In the genomic region with DNA sequence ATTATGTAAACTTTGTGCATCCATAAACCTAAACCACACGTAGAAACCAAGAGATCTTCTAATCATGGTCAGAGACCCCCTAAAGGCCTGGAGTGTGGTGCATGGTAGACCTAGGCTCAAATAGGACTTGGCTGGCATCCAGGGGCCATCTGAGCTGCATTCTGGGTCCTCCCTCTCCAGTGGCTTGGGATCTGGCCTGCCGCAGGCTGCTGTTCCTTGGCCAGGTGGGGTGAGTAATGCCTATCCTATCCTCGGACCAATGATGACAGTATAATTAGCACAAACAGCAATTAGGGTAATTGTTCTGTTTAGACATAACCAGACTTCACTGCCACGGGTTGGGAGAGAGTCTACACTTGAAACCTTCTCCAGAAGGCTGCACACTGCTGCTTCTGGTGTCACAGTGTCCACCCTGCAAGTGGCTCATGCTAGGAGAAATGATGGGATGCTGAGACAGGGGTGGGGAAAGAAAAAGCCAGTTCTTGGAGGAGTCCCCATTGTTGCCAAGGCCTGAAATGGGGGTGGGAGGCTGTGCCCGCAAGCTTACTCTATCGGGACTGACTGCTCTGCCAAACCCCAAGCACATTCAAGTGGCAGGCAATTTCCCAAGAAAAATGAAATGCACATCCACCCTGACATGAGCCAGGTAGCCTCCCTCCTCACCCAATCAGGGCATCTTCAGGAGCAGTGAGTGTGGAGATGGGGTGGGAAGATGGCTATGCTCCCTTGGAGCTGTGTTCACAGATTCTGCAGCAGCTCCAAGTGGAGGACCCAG, we compare ENCODE assay signal across 17 cellular contexts. TPM values are rescaled to one million over a fixed set of nuclear protein-coding genes. Genes with fewer than 3 reads are reported as not detected.
A peak's percentile ranks its signal among the peaks of the same experiment; 100 is the strongest.
DNase-seq lines count a peak whose midpoint lies in the region; TF ChIP-seq lines count a peak whose summit lies in the region.
"Had no signal": no experiment of that assay in that cellular context is flagged by ENCODE, and none has a peak within 500 bp of the region (broad histone marks: within the 10 kb centered on the region; RNA-seq: fewer than 3 reads in every experiment).

No MANE protein-coding gene starts in this region.

- H3K4me1 ChIP-seq in A673 (ENCODE audit: insufficient read depth, low read length, poor library complexity, severe bottlenecking) = peaks cover 73% of the 10 kb centered on the region
- no peaks in the 10 kb centered on the region for H3K4me1 ChIP-seq in H9 (ENCODE audit: insufficient read depth, low read length)
- peaks cover 3% of the 10 kb centered on the region for H3K4me1 ChIP-seq in endodermal cell (ENCODE audit: control insufficient read depth, insufficient read depth, low read length)

- H2BK120ac ChIP-seq in H9 (ENCODE audit: low read depth, low read length, poor library complexity, severe bottlenecking) = no peak overlapping the region

- H3K4ac ChIP-seq in H9 (ENCODE audit: low read depth, low read length) = no peak overlapping the region

- no peak overlapping the region for H3K56ac ChIP-seq in H9 (ENCODE audit: insufficient read length, low read depth, low read length)

- H2AK5ac ChIP-seq in H9 (ENCODE audit: insufficient read length, low read length) = no peak overlapping the region

- H3K4me3 Mint-ChIP-seq in H9 = no peak overlapping the region
- H3K4me3 Mint-ChIP-seq in endodermal cell = no peak overlapping the region
- no peak overlapping the region for H3K4me3 Mint-ChIP-seq in T-helper 2 cell treated with Interferon-gamma antibody and Interleukin-4, amounts not matched to agents 5 μg/mL and 100 μg/mL, for 36 hours
- no peak overlapping the region for H3K4me3 Mint-ChIP-seq in mesothelial cell of epicardium
- H3K4me3 Mint-ChIP-seq: CD4-positive, CD25-positive, alpha-beta regulatory T cell had no signal

- H3K36me3 ChIP-seq in A673 (ENCODE audit: insufficient read depth, low read length, poor library complexity, severe bottlenecking) = no peaks in the 10 kb centered on the region
- no peaks in the 10 kb centered on the region for H3K36me3 ChIP-seq in endodermal cell (ENCODE audit: control insufficient read depth, insufficient read depth, low read length)

- no TSS peak for BruUV-seq in A673 (replicated peaks; lab: Mats Ljungman, UMichigan)

- H3K4me1 Mint-ChIP-seq in H9 (peaks cover 5 to 9% of the 10 kb centered on the region in 2 experiments; a peak in 3 of 4 replicates), endodermal cell (no peaks in the 10 kb centered on the region), mesothelial cell of epicardium (peaks cover 33% of the 10 kb centered on the region)
- H3K4me1 Mint-ChIP-seq in T-helper 2 cell treated with Interferon-gamma antibody and Interleukin-4, amounts not matched to agents 5 μg/mL and 100 μg/mL, for 36 hours (ENCODE audit: low read depth) = no peaks in the 10 kb centered on the region
- H3K4me1 Mint-ChIP-seq: CD4-positive, CD25-positive, alpha-beta regulatory T cell had no signal

- no peak for TF ChIP-seq CTCF in A673 (conservative IDR thresholded peaks at IDR 0.05; ENCODE audit: low read depth, low read length)
- TF ChIP-seq CTCF in H9 (conservative IDR thresholded peaks at IDR 0.05) = no peak
- no peak for TF ChIP-seq CTCF in endodermal cell (conservative IDR thresholded peaks at IDR 0.05)
- no peak for TF ChIP-seq CTCF in mesothelial cell of epicardium (IDR thresholded peaks at IDR 0.05; ENCODE audit: unreplicated experiment)

- intact Hi-C loops in A673 (cut with micrococcal nuclease; ENCODE audit: unreplicated experiment) = no loop called here

- no peak overlapping the region for H4K5ac ChIP-seq in H9 (ENCODE audit: insufficient read length, low read depth, low read length)

- H3K79me2 ChIP-seq in H9 (ENCODE audit: insufficient read depth, low read length) = no peaks in the 10 kb centered on the region

- H3T11ph ChIP-seq in H9 (ENCODE audit: low read length) = no peak overlapping the region

- no peak overlapping the region for H2BK5ac ChIP-seq in H9 (ENCODE audit: insufficient read length, low read length)

- CTCF ChIA-PET in A673 (lab: Charles Lee) = no interaction called here

- no peaks in the 10 kb centered on the region for H3K9me3 Mint-ChIP-seq in H9
- H3K9me3 Mint-ChIP-seq in endodermal cell = no peaks in the 10 kb centered on the region
- no peaks in the 10 kb centered on the region for H3K9me3 Mint-ChIP-seq in T-helper 2 cell treated with Interferon-gamma antibody and Interleukin-4, amounts not matched to agents 5 μg/mL and 100 μg/mL, for 36 hours
- H3K9me3 Mint-ChIP-seq in mesothelial cell of epicardium = no peaks in the 10 kb centered on the region
- H3K9me3 Mint-ChIP-seq: CD4-positive, CD25-positive, alpha-beta regulatory T cell had no signal

- H2AFZ ChIP-seq in H9 (ENCODE audit: low read length) = no peak overlapping the region

- H4K91ac ChIP-seq in H9 (ENCODE audit: insufficient read length, low read depth, low read length) = no peak overlapping the region

- H3K27me3 ChIP-seq in A673 (replicated peaks; ENCODE audit: insufficient read depth, low read depth, low read length, poor library complexity) (no peaks in the 10 kb centered on the region), H9 (ENCODE audit: insufficient read depth, low read length) (no peaks in the 10 kb centered on the region), endodermal cell (ENCODE audit: control insufficient read depth, insufficient read depth, low read length, poor library complexity, severe bottlenecking) (peaks cover 13% of the 10 kb centered on the region)

- H3K4me2 ChIP-seq in H9 (ENCODE audit: insufficient read depth, insufficient read length, low read length) = no peak overlapping the region
- H3K4me2 ChIP-seq: KMS-11, SK-N-SH had no signal

- no peak overlapping the region for H3K9ac ChIP-seq in H9 (ENCODE audit: extremely low read depth, insufficient read length, low read length)
- H3K9ac ChIP-seq in endodermal cell (ENCODE audit: extremely low read depth, low read length, poor library complexity, severe bottlenecking) = no peak overlapping the region
- H3K9ac ChIP-seq: KMS-11, SK-N-SH had no signal

- H3K14ac ChIP-seq in H9 (ENCODE audit: insufficient read depth, low read length) = no peak overlapping the region

- H2BK15ac ChIP-seq in H9 (ENCODE audit: low read depth, low read length) = no peak overlapping the region

- WGBS in H9 (ENCODE audit: extremely low coverage, insufficient read length, low lambda C conversion rate) = no CpG with 5 or more reads among the region's 6 CpGs
- 91 to 92% methylated on average over 4 to 6 of the region's 6 CpGs for WGBS in endodermal cell (ENCODE audit: insufficient coverage in 1 of 2, insufficient read length in 1 of 2), 2 experiments

- peaks cover 37% of the 10 kb centered on the region for H3K27me3 Mint-ChIP-seq in H9 (ENCODE audit: low read depth)
- H3K27me3 Mint-ChIP-seq in endodermal cell (ENCODE audit: insufficient read depth) = peaks cover 12% of the 10 kb centered on the region
- peaks cover 11% of the 10 kb centered on the region for H3K27me3 Mint-ChIP-seq in T-helper 2 cell treated with Interferon-gamma antibody and Interleukin-4, amounts not matched to agents 5 μg/mL and 100 μg/mL, for 36 hours (ENCODE audit: low read depth)
- H3K27me3 Mint-ChIP-seq in mesothelial cell of epicardium (ENCODE audit: low read depth) = peaks cover 24% of the 10 kb centered on the region

- H2BK20ac ChIP-seq in H9 (ENCODE audit: low read depth, low read length, poor library complexity, severe bottlenecking) = no peak overlapping the region

- H3K18ac ChIP-seq in H9 (ENCODE audit: insufficient read length, low read depth, low read length) = no peak overlapping the region

- no peaks in the 10 kb centered on the region for H3K9me3 ChIP-seq in A673 (ENCODE audit: low read depth, low read length, poor library complexity, severe bottlenecking)
- no peaks in the 10 kb centered on the region for H3K9me3 ChIP-seq in H9 (ENCODE audit: control insufficient read depth, low read depth, low read length)
- H3K9me3 ChIP-seq in endodermal cell (ENCODE audit: control insufficient read depth, low read length) = no peaks in the 10 kb centered on the region
- H3K9me3 ChIP-seq: SK-N-SH had no signal

- DNase-seq in A673 (ENCODE audit: low spot score) = no peak
- peak; percentile 8 for DNase-seq in H9
- peak; percentile 16 for DNase-seq in NCI-H748 treated with DMSO at 0.1 percent for 48 hours (lab: John Stamatoyannopoulos, UW)
- DNase-seq in endodermal cell = peak; percentile 20
- no peak for DNase-seq in cerebellum (ENCODE audit: low spot score)
- no peak for DNase-seq in T-helper 2 cell treated with Interferon-gamma antibody and Interleukin-4, amounts not matched to agents 5 μg/mL and 100 μg/mL, for 36 hours (ENCODE audit: low spot score)
- DNase-seq in mesothelial cell of epicardium (ENCODE audit: low spot score in 2 of 2, unreplicated experiment in 2 of 2) = no peak
- DNase-seq: CD4-positive, CD25-positive, alpha-beta regulatory T cell; DMS153; IMR-90; NCI-H1092 treated with DMSO at 0.1 percent for 48 hours; NCI-H187 treated with DMSO at 0.1 percent for 48 hours; NCI-H2107; NCI-H774; SIG-M5; SK-N-SH had no signal

- H3K36me3 Mint-ChIP-seq in H9 (ENCODE audit: insufficient read depth in 1 of 3, low read depth in 3 of 3) (no peaks in the 10 kb centered on the region), endodermal cell (ENCODE audit: low read depth) (no peaks in the 10 kb centered on the region), mesothelial cell of epicardium (no peaks in the 10 kb centered on the region)
- H3K36me3 Mint-ChIP-seq in T-helper 2 cell treated with Interferon-gamma antibody and Interleukin-4, amounts not matched to agents 5 μg/mL and 100 μg/mL, for 36 hours (ENCODE audit: low read depth) = no peaks in the 10 kb centered on the region
- H3K36me3 Mint-ChIP-seq: CD4-positive, CD25-positive, alpha-beta regulatory T cell had no signal

- H3K4me3 ChIP-seq in A673 (ENCODE audit: low read depth, low read length, poor library complexity, severe bottlenecking) (no peak overlapping the region), endodermal cell (ENCODE audit: low read length) (no peak overlapping the region)

- no peaks in the 10 kb centered on the region for H3K79me1 ChIP-seq in H9 (ENCODE audit: insufficient read depth, low read depth, low read length, poor library complexity, severe bottlenecking)

- H3K23me2 ChIP-seq in H9 (ENCODE audit: insufficient read length, low read depth, low read length, poor library complexity, severe bottlenecking) = no peaks in the 10 kb centered on the region

- no peak overlapping the region for H3K23ac ChIP-seq in H9 (ENCODE audit: insufficient read length, low read depth, low read length)

- H2BK12ac ChIP-seq in H9 (ENCODE audit: insufficient read length, low read depth, low read length) = no peak overlapping the region

- no peak overlapping the region for H4K8ac ChIP-seq in H9 (replicated peaks; ENCODE audit: insufficient read length, low read depth, low read length)

- POLR2A ChIA-PET in A673 (lab: Charles Lee; ENCODE audit: low non-redundant PET) = no interaction called here

- H3K27ac ChIP-seq in A673 (ENCODE audit: low read depth, low read length, poor library complexity, severe bottlenecking) (peak overlapping the region; percentile 99), H9 (ENCODE audit: insufficient read length, low read depth, low read length) (no peak overlapping the region), endodermal cell (ENCODE audit: low read depth, low read length) (no peak overlapping the region)
- H3K27ac ChIP-seq: KMS-11 had no signal

- no peaks in the 10 kb centered on the region for H4K20me1 ChIP-seq in H9 (ENCODE audit: control insufficient read depth, insufficient read depth, insufficient read length)

- H3K27ac Mint-ChIP-seq in H9 (no peak overlapping the region), endodermal cell (no peak overlapping the region), mesothelial cell of epicardium (no peak overlapping the region)
- no peak overlapping the region for H3K27ac Mint-ChIP-seq in T-helper 2 cell treated with Interferon-gamma antibody and Interleukin-4, amounts not matched to agents 5 μg/mL and 100 μg/mL, for 36 hours
- H3K27ac Mint-ChIP-seq: CD4-positive, CD25-positive, alpha-beta regulatory T cell had no signal

RNA-seq across cellular contexts. Expression of a gene that starts 12.5 kb away (rescaled TPM):
- total RNA-seq in A673 (2021) (492 and 535 TPM in 2 replicates), H9 (2021) (0.09 and 0.13 TPM in 2 replicates), endodermal cell (under 1 TPM; 0.18 to 0.44 TPM), cerebellum (0.45 TPM), mesothelial cell of epicardium (0.54 to 0.58 TPM (median 0.57 TPM) in 3 replicates)
- not detected for polyA plus RNA-seq in endodermal cell (2013, experiment 1 of 2)
- not detected for polyA plus RNA-seq in endodermal cell (2013, experiment 2 of 2)
- total RNA-seq: CD4-positive, CD25-positive, alpha-beta regulatory T cell had no signal
- polyA plus RNA-seq: CD4-positive, CD25-positive, alpha-beta regulatory T cell; SK-N-SH had no signal

Comparison
In these comparisons a context has a peak if more than half of its experiments do, and no peak if none do; other contexts are left out.
1. DNase-seq: peak in H9 (single experiment), NCI-H748 treated with DMSO at 0.1 percent for 48 hours (single experiment) and endodermal cell (single experiment); none in A673 (single experiment), cerebellum (single experiment), T-helper 2 cell treated with Interferon-gamma antibody and Interleukin-4, amounts not matched to agents 5 μg/mL and 100 μg/mL, for 36 hours (single experiment) and mesothelial cell of epicardium (0 of 2).
2. RNA of a gene that starts 12.5 kb away (total RNA-seq): 492 to 535 TPM in A673; 0.54 to 0.58 TPM in mesothelial cell of epicardium, 0.45 TPM in cerebellum (single experiment), 0.18 to 0.44 TPM in endodermal cell and 0.09 to 0.13 TPM in H9; every median in the first group is over 100 times any median in the second.